11 cellular contexts compared by ENCODE assay signal in the genomic region with DNA sequence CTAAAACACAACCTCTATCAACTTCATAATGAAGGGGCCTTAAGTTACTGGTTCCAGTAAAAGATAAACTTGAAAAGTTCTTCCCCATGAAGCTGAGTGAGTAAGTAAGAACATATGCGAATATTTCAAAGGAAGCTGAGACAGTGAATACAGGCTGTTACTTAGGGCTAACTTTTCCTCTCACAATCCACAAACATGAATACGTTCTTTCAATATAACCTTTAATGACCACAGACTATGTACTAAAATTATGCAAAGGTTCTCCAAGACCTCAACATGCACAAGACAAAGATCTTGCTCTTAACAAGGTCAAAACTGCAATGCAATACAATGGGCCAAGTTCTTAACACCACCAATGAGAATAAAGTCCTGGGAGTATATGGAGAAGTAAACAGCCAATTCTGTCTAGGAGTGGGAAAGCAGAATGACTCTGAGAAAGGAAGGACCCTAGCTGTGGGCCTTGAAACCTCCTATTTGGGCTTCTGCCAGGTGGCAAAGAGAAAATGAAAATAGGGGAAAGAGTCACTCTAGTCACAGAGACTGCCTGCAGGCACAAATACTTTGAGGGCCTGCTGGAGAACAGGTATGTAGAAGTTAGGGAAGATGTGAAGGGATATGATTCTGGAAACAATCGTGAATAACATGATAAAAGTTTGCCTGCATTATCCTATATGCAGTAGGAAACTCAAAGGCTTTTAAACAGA. TPM values are rescaled to one million over a fixed set of nuclear protein-coding genes. Genes with fewer than 3 reads are reported as not detected.
DNase-seq lines count a peak whose midpoint lies in the region; ATAC-seq, FAIRE-seq and TF ChIP-seq lines count a peak whose summit lies in the region.
"Had no signal": no experiment of that assay in that cellular context is flagged by ENCODE, and none has a peak within 500 bp of the region (broad histone marks: within the 10 kb centered on the region; RNA-seq: fewer than 3 reads in every experiment).

No MANE protein-coding gene starts in this region.

- H3K9me2 ChIP-seq in Loucy (replicated peaks; ENCODE audit: low read depth, low read length), result no peaks in the 10 kb centered on the region

- CTCF ChIA-PET in GM10248 (lab: Yijun Ruan, JAX), result interaction anchor here (3.3 to 3.6 kb wide), 2 partner anchors 10 to 11 kb away, joined by 11 to 16 read pairs; no protein-coding TSS in a partner anchor

- FAIRE-seq in GM18507 (lab: Jason Lieb, UNC) (peak; percentile 35), keratinocyte (lab: Jason Lieb, UNC) (peak; percentile 34)

- H4K20me1 ChIP-seq in Loucy (ENCODE audit: insufficient read depth, low read length, poor library complexity, severe bottlenecking) (peaks cover under 1% of the 10 kb centered on the region), keratinocyte (ENCODE audit: control insufficient read depth, extremely low read depth, insufficient read depth, low read length) (no peaks in the 10 kb centered on the region)

- TF ChIP-seq CTCF in Loucy (conservative IDR thresholded peaks at IDR 0.05; ENCODE audit: low read length) (no peak), keratinocyte (optimal IDR thresholded peaks at IDR 0.05 in 1 of 3, IDR thresholded peaks at IDR 0.05 in 1 of 3, conservative IDR thresholded peaks at IDR 0.05 in 1 of 3; ENCODE audit: extremely low read depth in 1 of 3, insufficient read depth in 2 of 3, low read length in 3 of 3) (no peak), GM10248 (IDR thresholded peaks at IDR 0.05; ENCODE audit: control extremely low read depth, extremely low read depth, low read depth, missing control alignments) (no peak), esophagus squamous epithelium (IDR thresholded peaks at IDR 0.05) (no peak)

- dilution Hi-C loops in keratinocyte (cut with MboI; ENCODE audit: extremely low pct_ligation_motif_present, low sequenced_read_pairs), result no loop called here

- H3K27me3 ChIP-seq in Loucy (ENCODE audit: insufficient read depth, low read length, poor library complexity, severe bottlenecking) (no peaks in the 10 kb centered on the region), keratinocyte (ENCODE audit: control insufficient read depth, extremely low read depth, insufficient read depth, low read length) (no peaks in the 10 kb centered on the region), esophagus squamous epithelium (no peaks in the 10 kb centered on the region)

- H3K9ac ChIP-seq in Loucy (ENCODE audit: low read depth, low read length, poor library complexity, severe bottlenecking) (no peak overlapping the region), keratinocyte (ENCODE audit: control insufficient read depth, extremely low read depth, insufficient read depth, low read length) (no peak overlapping the region)

- no peaks in the 10 kb centered on the region for H3K9me3 ChIP-seq in Loucy (ENCODE audit: insufficient read depth, low read depth, low read length)
- H3K9me3 ChIP-seq in keratinocyte (ENCODE audit: control insufficient read depth, low read depth, low read length), result no peaks in the 10 kb centered on the region
- H3K9me3 ChIP-seq in esophagus squamous epithelium, result no peaks in the 10 kb centered on the region

- ATAC-seq in GM21825 (IDR thresholded peaks at IDR 0.05; ENCODE audit: unreplicated experiment), result peak; percentile 57

- intact Hi-C loops in esophagus squamous epithelium (cut with DNase I), result no loop called here

- WGBS in esophagus squamous epithelium, 2 donors, result 67 to 73% methylated on average over 3 of the region's 3 CpGs

- POLR2A ChIA-PET in GM10248 (lab: Yijun Ruan, JAX), result no interaction called here

- H3K79me2 ChIP-seq in Loucy (ENCODE audit: insufficient read depth, low read length) (peaks cover 99% of the 10 kb centered on the region), keratinocyte (ENCODE audit: control insufficient read depth, insufficient read depth, low read length) (peaks cover 87% of the 10 kb centered on the region)

- H3K27ac ChIP-seq in keratinocyte (ENCODE audit: control insufficient read depth, insufficient read depth, low read length) (no peak overlapping the region), esophagus squamous epithelium (no peak overlapping the region)
- H3K27ac ChIP-seq: epithelial cell of prostate had no signal

- TF ChIP-seq POLR2A in esophagus squamous epithelium (IDR thresholded peaks at IDR 0.05), result no peak

- no peaks in the 10 kb centered on the region; the same call in 1 of the 2 replicates for H3K36me3 ChIP-seq in Loucy (ENCODE audit: insufficient read depth, low read length)
- H3K36me3 ChIP-seq in keratinocyte (ENCODE audit: control insufficient read depth in 2 of 2, extremely low read depth in 1 of 2, insufficient read depth in 2 of 2, low read length in 2 of 2), result no peaks in the 10 kb centered on the region
- H3K36me3 ChIP-seq in esophagus squamous epithelium, result no peaks in the 10 kb centered on the region

- H2AFZ ChIP-seq in Loucy (ENCODE audit: low read length), result no peak overlapping the region
- no peak overlapping the region for H2AFZ ChIP-seq in keratinocyte (ENCODE audit: control insufficient read depth, low read length)

- DNase-seq in GM18507 (ENCODE audit: extremely low spot score, insufficient read length, low read depth) (no peak), keratinocyte (ENCODE audit: low read depth, low spot score) (no peak), dedifferentiated amniotic fluid mesenchymal stem cell (ENCODE audit: extremely low spot score) (no peak), NCI-H82 (lab: John Stamatoyannopoulos, UW) (no peak), GM10248 (ENCODE audit: extremely low spot score) (no peak), esophagus squamous epithelium (lab: John Stamatoyannopoulos, UW) (no peak)
- DNase-seq: activated CD4-positive, alpha-beta T cell treated with anti-CD3 and anti-CD28 coated beads, Interleukin-2, amount 50 U/mL, for 48 hours; NCI-H2081 treated with DMSO at 0.1 percent for 48 hours had no signal

- H3K4me3 ChIP-seq in Loucy (ENCODE audit: low read length, poor library complexity, severe bottlenecking), result no peak overlapping the region
- H3K4me3 ChIP-seq in keratinocyte (ENCODE audit: control insufficient read depth in 2 of 3, extremely low read depth in 1 of 3, insufficient read depth in 2 of 3, low read depth in 1 of 3, low read length in 3 of 3), result no peak overlapping the region
- no peak overlapping the region for H3K4me3 ChIP-seq in esophagus squamous epithelium

- peaks cover 3% of the 10 kb centered on the region for H3K9me1 ChIP-seq in keratinocyte (ENCODE audit: control insufficient read depth, extremely low read depth, insufficient read depth, low read length)

- H3K4me1 ChIP-seq in Loucy (ENCODE audit: insufficient read depth, low read length, poor library complexity, severe bottlenecking) (peaks cover 17% of the 10 kb centered on the region), keratinocyte (ENCODE audit: control insufficient read depth, extremely low read depth, insufficient read depth, low read length) (peaks cover 17% of the 10 kb centered on the region), esophagus squamous epithelium (no peaks in the 10 kb centered on the region)

- H3F3A ChIP-seq in Loucy (ENCODE audit: low read depth), result no peaks in the 10 kb centered on the region

- H3K4me2 ChIP-seq in Loucy (ENCODE audit: low read depth, low read length, poor library complexity, severe bottlenecking) (peak overlapping the region; percentile 22), keratinocyte (ENCODE audit: control insufficient read depth, extremely low read depth, insufficient read depth, low read depth, low read length) (peak overlapping the region; percentile 1)

RNA-seq across cellular contexts. Expression of a gene that starts 43.7 kb away (rescaled TPM):
- polyA plus RNA-seq in keratinocyte, result 18.3 to 36.3 TPM (median 34.0 TPM) in 3 replicates
- 57.0 TPM for polyA plus RNA-seq in keratinocyte (2011; ENCODE audit: low read depth)
- polyA plus RNA-seq in keratinocyte (2011; cell fraction: cytosol; rRNA removed), result 14.4 and 26.5 TPM in 2 replicates
- 66.2 and 74.1 TPM in 2 replicates for polyA plus RNA-seq in keratinocyte (2011; cell fraction: nucleus; rRNA removed)
- polyA plus RNA-seq in keratinocyte (2012; ENCODE audit: low replicate concordance), result 17.2 and 26.3 TPM in 2 replicates
- polyA minus RNA-seq in keratinocyte, result 18.6 to 45.3 TPM (median 25.7 TPM) in 3 replicates
- polyA minus RNA-seq in keratinocyte (2011; cell fraction: cytosol; rRNA and poly(A)+ RNA removed), result 23.8 TPM
- 42.8 and 66.2 TPM in 2 replicates for polyA minus RNA-seq in keratinocyte (2011; cell fraction: nucleus; rRNA and poly(A)+ RNA removed)
- total RNA-seq in esophagus squamous epithelium, result 10 to 100 TPM in 3 of 4 donors, 1 to 10 TPM in 1; 8.9 to 22.6 (median 13.7) TPM
